Comparison of ENCODE assay signal across 8 cellular contexts in the genomic region with DNA sequence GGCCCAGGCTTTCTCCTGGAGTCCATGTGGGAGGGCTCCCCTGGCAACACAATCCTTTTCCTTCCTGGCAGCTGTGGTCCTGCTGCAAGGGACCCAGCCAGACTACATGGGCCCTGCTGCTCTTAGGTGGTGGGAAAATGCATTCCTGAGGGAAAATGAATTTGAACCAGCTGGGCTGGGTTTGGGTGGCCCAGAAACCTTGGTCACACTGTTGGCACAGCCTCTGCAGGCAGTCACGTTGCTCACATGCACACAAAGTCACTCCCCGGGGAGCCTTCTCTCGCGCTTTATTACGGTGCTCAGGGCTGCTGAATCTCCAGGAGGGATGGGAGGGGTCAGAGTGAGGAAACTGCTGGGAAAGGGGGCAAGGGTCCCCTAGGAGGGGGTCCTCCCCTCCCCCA. TPM values are rescaled to one million over a fixed set of nuclear protein-coding genes. Genes with fewer than 3 reads are reported as not detected.
DNase-seq lines count a peak whose midpoint lies in the region; ATAC-seq and TF ChIP-seq lines count a peak whose summit lies in the region.

No MANE protein-coding gene starts in this region.

- no peaks in the 10 kb centered on the region for H3K36me3 ChIP-seq in A673 (ENCODE audit: insufficient read depth, low read length, poor library complexity, severe bottlenecking)
- no peaks in the 10 kb centered on the region for H3K36me3 ChIP-seq in Loucy (ENCODE audit: insufficient read depth, low read length)
- no peaks in the 10 kb centered on the region for H3K36me3 ChIP-seq in effector memory CD4-positive, alpha-beta T cell (ENCODE audit: control insufficient read depth, insufficient read depth, low read length)
- H3K36me3 ChIP-seq in muscle layer of colon (ENCODE audit: insufficient read depth, low read length), result no peaks in the 10 kb centered on the region

- H3K27me3 ChIP-seq in A673 (replicated peaks; ENCODE audit: insufficient read depth, low read depth, low read length, poor library complexity) (no peaks in the 10 kb centered on the region), Loucy (ENCODE audit: insufficient read depth, low read length, poor library complexity, severe bottlenecking) (no peaks in the 10 kb centered on the region), muscle layer of colon (ENCODE audit: control insufficient read depth in 1 of 2, insufficient read depth in 2 of 2, low read length in 2 of 2) (no peaks in the 10 kb centered on the region)
- no peaks in the 10 kb centered on the region for H3K27me3 ChIP-seq in effector memory CD4-positive, alpha-beta T cell (replicated peaks; ENCODE audit: control insufficient read depth, insufficient read depth, low read length, poor library complexity, severe bottlenecking)

- TF ChIP-seq CTCF in A673 (conservative IDR thresholded peaks at IDR 0.05; ENCODE audit: low read depth, low read length) (no peak), Loucy (conservative IDR thresholded peaks at IDR 0.05; ENCODE audit: low read length) (no peak)

- peaks cover 48% of the 10 kb centered on the region for H3K4me1 ChIP-seq in A673 (ENCODE audit: insufficient read depth, low read length, poor library complexity, severe bottlenecking)
- peaks cover 61% of the 10 kb centered on the region for H3K4me1 ChIP-seq in Loucy (ENCODE audit: insufficient read depth, low read length, poor library complexity, severe bottlenecking)
- H3K4me1 ChIP-seq in effector memory CD4-positive, alpha-beta T cell (ENCODE audit: control insufficient read depth, insufficient read depth, low read length, poor library complexity, severe bottlenecking), result peaks cover 99% of the 10 kb centered on the region
- H3K4me1 ChIP-seq in muscle layer of colon (ENCODE audit: insufficient read depth, low read length), result peaks cover 89% of the 10 kb centered on the region

- H3F3A ChIP-seq in Loucy (ENCODE audit: low read depth), result no peaks in the 10 kb centered on the region

- no peak overlapping the region for H3K4me2 ChIP-seq in Loucy (ENCODE audit: low read depth, low read length, poor library complexity, severe bottlenecking)

- intact Hi-C loops in A673 (cut with micrococcal nuclease; ENCODE audit: unreplicated experiment), result no loop called here

- H3K79me2 ChIP-seq in Loucy (ENCODE audit: insufficient read depth, low read length), result peaks cover 96% of the 10 kb centered on the region

- no peak overlapping the region for H2AFZ ChIP-seq in Loucy (ENCODE audit: low read length)

- peak; percentile 76 for DNase-seq in A673 (ENCODE audit: low spot score)
- DNase-seq in effector memory CD4-positive, alpha-beta T cell, result no peak
- no peak for DNase-seq in NCI-H187 treated with DMSO at 0.1 percent for 48 hours (lab: John Stamatoyannopoulos, UW)
- DNase-seq in SHP77 treated with DMSO at 0.1 percent for 48 hours (lab: John Stamatoyannopoulos, UW), result no peak

- no peaks in the 10 kb centered on the region for H3K9me3 ChIP-seq in A673 (ENCODE audit: low read depth, low read length, poor library complexity, severe bottlenecking)
- H3K9me3 ChIP-seq in Loucy (ENCODE audit: insufficient read depth, low read depth, low read length), result no peaks in the 10 kb centered on the region
- H3K9me3 ChIP-seq in effector memory CD4-positive, alpha-beta T cell (ENCODE audit: control insufficient read depth, low read length), result no peaks in the 10 kb centered on the region
- no peaks in the 10 kb centered on the region for H3K9me3 ChIP-seq in muscle layer of colon (ENCODE audit: low read length)

- POLR2A ChIA-PET in A673 (lab: Charles Lee; ENCODE audit: low non-redundant PET), result no interaction called here

- H3K27ac ChIP-seq in A673 (ENCODE audit: low read depth, low read length, poor library complexity, severe bottlenecking) (peak overlapping the region; percentile 34), muscle layer of colon (ENCODE audit: low read depth, low read length) (peak overlapping the region; percentile 60)
- H3K27ac ChIP-seq in effector memory CD4-positive, alpha-beta T cell (ENCODE audit: insufficient read depth, low read length, poor library complexity, severe bottlenecking), result peak overlapping the region; percentile 42

- no peaks in the 10 kb centered on the region for H3K9me2 ChIP-seq in Loucy (replicated peaks; ENCODE audit: low read depth, low read length)

- H3K4me3 ChIP-seq in A673 (ENCODE audit: low read depth, low read length, poor library complexity, severe bottlenecking) (no peak overlapping the region), Loucy (ENCODE audit: low read length, poor library complexity, severe bottlenecking) (no peak overlapping the region), muscle layer of colon (ENCODE audit: low read depth in 1 of 2, low read length in 2 of 2) (peak overlapping the region in 1 of 2 donors; percentile 19)
- no peak overlapping the region for H3K4me3 ChIP-seq in effector memory CD4-positive, alpha-beta T cell (ENCODE audit: insufficient read depth, low read depth, low read length, poor library complexity, severe bottlenecking)

- no TSS peak for BruUV-seq in A673 (replicated peaks; lab: Mats Ljungman, UMichigan)

- H3K9ac ChIP-seq in Loucy (ENCODE audit: low read depth, low read length, poor library complexity, severe bottlenecking) (peak overlapping the region; percentile 9), muscle layer of colon (ENCODE audit: low read length) (no peak overlapping the region)

- ATAC-seq in GM18519 (IDR thresholded peaks at IDR 0.05; ENCODE audit: low FRiP score, unreplicated experiment) (no peak), HG03039 (IDR thresholded peaks at IDR 0.05; ENCODE audit: unreplicated experiment) (no peak)

- CTCF ChIA-PET in A673 (lab: Charles Lee), result no interaction called here

- peaks cover 8% of the 10 kb centered on the region for H4K20me1 ChIP-seq in Loucy (ENCODE audit: insufficient read depth, low read length, poor library complexity, severe bottlenecking)

RNA-seq across cellular contexts. Expression of a gene that starts 17.2 kb away (rescaled TPM):
- total RNA-seq in A673 (2021), result 29.6 and 39.4 TPM in 2 replicates
